Comparison of ENCODE assay signal across 21 cellular contexts in the genomic region with DNA sequence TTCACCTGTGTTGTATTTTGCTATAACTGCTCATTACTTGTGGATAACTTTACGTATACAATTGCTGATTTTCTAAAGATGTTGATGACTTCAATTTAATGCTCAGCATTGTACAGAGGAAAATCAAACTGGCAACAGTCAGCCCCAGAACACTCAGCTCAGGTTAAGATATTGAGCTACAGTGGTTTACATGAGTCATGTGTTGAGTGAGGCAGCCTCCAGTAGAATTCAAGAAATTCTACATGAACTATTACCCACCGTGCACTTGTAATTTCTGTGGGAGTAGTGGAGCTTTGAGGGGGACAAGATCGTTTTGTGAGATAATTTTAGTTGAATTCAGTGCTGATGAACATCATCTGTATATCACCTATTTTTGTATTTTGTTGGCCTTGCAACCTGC.
DNase-seq lines count a peak whose midpoint lies in the region; FAIRE-seq and TF ChIP-seq lines count a peak whose summit lies in the region.
"Had no signal": no experiment of that assay in that cellular context is flagged by ENCODE, and none has a peak within 500 bp of the region (broad histone marks: within the 10 kb centered on the region; RNA-seq: fewer than 3 reads in every experiment).

No MANE protein-coding gene starts in this region.

- H3K27me3 ChIP-seq in GM23248 (replicated peaks; ENCODE audit: insufficient read depth) (no peaks in the 10 kb centered on the region), rectal smooth muscle tissue (ENCODE audit: control insufficient read depth, insufficient read depth, low read length) (no peaks in the 10 kb centered on the region)
- H3K27me3 ChIP-seq: body of pancreas, pancreas had no signal

- no peak overlapping the region for H3K27ac Mint-ChIP-seq in activated T-helper 2 cell treated with anti-CD3 and anti-CD28 coated beads, Interferon-gamma antibody, Interleukin-2, Interleukin-4, amounts not matched to agents 10 μg/mL and 5 μg/mL and 100 μg/mL, durations not matched to agents 14 hours and 24 hours and 36 hours
- H3K27ac Mint-ChIP-seq: activated CD4-positive, alpha-beta T cell treated with anti-CD3 and anti-CD28 coated beads for 36 hours; activated naive CD4-positive, alpha-beta T cell treated with anti-CD3 and anti-CD28 coated beads, Interleukin-2, amount 50 U/mL, for 24 hours; activated T-cell treated with anti-CD3 and anti-CD28 coated beads, Interleukin-2, amount 50 U/mL, for 72 hours; CD8-positive, alpha-beta T cell; natural killer cell had no signal

- in situ Hi-C loops in GM23248 (cut with MboI): no loop called here

- no peak overlapping the region for H2AFZ ChIP-seq in GM23248

- 59 to 70% methylated on average over 3 of the region's 3 CpGs for WGBS in GM23248 (ENCODE audit: low coverage in 1 of 2, low lambda C conversion rate in 2 of 2, missing lambda C conversion rate in 2 of 2), 2 experiments

- H3F3A ChIP-seq in GM23248 (ENCODE audit: insufficient read depth): no peaks in the 10 kb centered on the region

- no peak overlapping the region for H3K4me3 Mint-ChIP-seq in activated T-helper 2 cell treated with anti-CD3 and anti-CD28 coated beads, Interferon-gamma antibody, Interleukin-2, Interleukin-4, amounts not matched to agents 10 μg/mL and 5 μg/mL and 100 μg/mL, durations not matched to agents 14 hours and 24 hours and 36 hours (ENCODE audit: low read depth)
- H3K4me3 Mint-ChIP-seq: activated CD4-positive, alpha-beta T cell treated with anti-CD3 and anti-CD28 coated beads for 36 hours; activated naive CD4-positive, alpha-beta T cell treated with anti-CD3 and anti-CD28 coated beads, Interleukin-2, amount 50 U/mL, for 24 hours; activated T-cell treated with anti-CD3 and anti-CD28 coated beads, Interleukin-2, amount 50 U/mL, for 72 hours; CD8-positive, alpha-beta T cell; natural killer cell had no signal

- no peaks in the 10 kb centered on the region for H3K36me3 ChIP-seq in GM23248 (ENCODE audit: low read depth)
- no peaks in the 10 kb centered on the region for H3K36me3 ChIP-seq in rectal smooth muscle tissue (ENCODE audit: control insufficient read depth, insufficient read depth, low read length)

- no peak overlapping the region for H3K9ac ChIP-seq in GM23248
- H3K9ac ChIP-seq in rectal smooth muscle tissue (ENCODE audit: low read length): no peak overlapping the region

- no peaks in the 10 kb centered on the region for H3K9me3 Mint-ChIP-seq in activated T-helper 2 cell treated with anti-CD3 and anti-CD28 coated beads, Interferon-gamma antibody, Interleukin-2, Interleukin-4, amounts not matched to agents 10 μg/mL and 5 μg/mL and 100 μg/mL, durations not matched to agents 14 hours and 24 hours and 36 hours
- H3K9me3 Mint-ChIP-seq: activated naive CD4-positive, alpha-beta T cell treated with anti-CD3 and anti-CD28 coated beads, Interleukin-2, amount 50 U/mL, for 24 hours; activated T-cell treated with anti-CD3 and anti-CD28 coated beads, Interleukin-2, amount 50 U/mL, for 72 hours; CD8-positive, alpha-beta T cell; natural killer cell had no signal

- H3K27ac ChIP-seq in GM23248 (no peak overlapping the region), rectal smooth muscle tissue (ENCODE audit: low read depth, low read length) (peak overlapping the region; percentile 69)

- FAIRE-seq in RCC 7860 (lab: Jason Lieb, UNC): peak; percentile 60
- FAIRE-seq: GM12878, pancreas, TTC549 had no signal

- no peak for TF ChIP-seq CTCF in fibroblast of mammary gland (conservative IDR thresholded peaks at IDR 0.05; ENCODE audit: control insufficient read depth, insufficient read depth, low read depth, low read length)

- H4K20me1 ChIP-seq in GM23248 (ENCODE audit: insufficient read depth): no peaks in the 10 kb centered on the region

- no peak overlapping the region for H3K4me2 ChIP-seq in GM23248 (ENCODE audit: unreplicated experiment)

- no peaks in the 10 kb centered on the region for H3K79me2 ChIP-seq in GM23248 (ENCODE audit: insufficient read depth)

- no peaks in the 10 kb centered on the region for H3K4me1 Mint-ChIP-seq in activated T-helper 2 cell treated with anti-CD3 and anti-CD28 coated beads, Interferon-gamma antibody, Interleukin-2, Interleukin-4, amounts not matched to agents 10 μg/mL and 5 μg/mL and 100 μg/mL, durations not matched to agents 14 hours and 24 hours and 36 hours (ENCODE audit: low read depth)
- H3K4me1 Mint-ChIP-seq: activated CD4-positive, alpha-beta T cell treated with anti-CD3 and anti-CD28 coated beads for 36 hours; activated naive CD4-positive, alpha-beta T cell treated with anti-CD3 and anti-CD28 coated beads, Interleukin-2, amount 50 U/mL, for 24 hours; natural killer cell had no signal

- intact Hi-C loops in activated T-helper 2 cell treated with anti-CD3 and anti-CD28 coated beads, Interferon-gamma antibody, Interleukin-2, Interleukin-4, amounts not matched to agents 10 μg/mL and 5 μg/mL and 100 μg/mL, durations not matched to agents 14 hours and 24 hours and 36 hours (cut with micrococcal nuclease): no loop called here

- no peaks in the 10 kb centered on the region for H3K9me2 ChIP-seq in GM23248 (ENCODE audit: insufficient read depth)

- DNase-seq in GM23248 (peak; percentile 53), RCC 7860 (ENCODE audit: low spot score) (peak; percentile 22), fibroblast of mammary gland (ENCODE audit: low read depth) (peak; percentile 54), mesenteric fat pad (ENCODE audit: low spot score) (no peak), COLO668 (lab: John Stamatoyannopoulos, UW; ENCODE audit: unreplicated experiment) (no peak)
- no peak for DNase-seq in activated T-helper 2 cell treated with anti-CD3 and anti-CD28 coated beads, Interferon-gamma antibody, Interleukin-2, Interleukin-4, amounts not matched to agents 10 μg/mL and 5 μg/mL and 100 μg/mL, durations not matched to agents 14 hours and 24 hours and 36 hours (ENCODE audit: low spot score)
- DNase-seq: activated CD4-positive, alpha-beta T cell treated with anti-CD3 and anti-CD28 coated beads for 36 hours; activated T-cell treated with anti-CD3 and anti-CD28 coated beads, Interleukin-2, amount 50 U/mL, for 72 hours; body of pancreas; CD8-positive, alpha-beta T cell; effector CD8-positive, alpha-beta T cell; natural killer cell; NCI-H1105; NCI-H2081; OCI-M1; pancreas; SIG-M5 had no signal

- H3K36me3 Mint-ChIP-seq in activated T-helper 2 cell treated with anti-CD3 and anti-CD28 coated beads, Interferon-gamma antibody, Interleukin-2, Interleukin-4, amounts not matched to agents 10 μg/mL and 5 μg/mL and 100 μg/mL, durations not matched to agents 14 hours and 24 hours and 36 hours (ENCODE audit: low read depth): no peaks in the 10 kb centered on the region
- H3K36me3 Mint-ChIP-seq: CD8-positive, alpha-beta T cell; natural killer cell had no signal

- H3K4me3 ChIP-seq in GM23248 (no peak overlapping the region), fibroblast of mammary gland (ENCODE audit: control insufficient read depth, low read depth, low read length) (no peak overlapping the region), rectal smooth muscle tissue (ENCODE audit: low read length) (no peak overlapping the region)
- H3K4me3 ChIP-seq: body of pancreas, GM12878, pancreas had no signal

- no peaks in the 10 kb centered on the region for H3K27me3 Mint-ChIP-seq in activated T-helper 2 cell treated with anti-CD3 and anti-CD28 coated beads, Interferon-gamma antibody, Interleukin-2, Interleukin-4, amounts not matched to agents 10 μg/mL and 5 μg/mL and 100 μg/mL, durations not matched to agents 14 hours and 24 hours and 36 hours (ENCODE audit: low read depth)
- H3K27me3 Mint-ChIP-seq: activated naive CD4-positive, alpha-beta T cell treated with anti-CD3 and anti-CD28 coated beads, Interleukin-2, amount 50 U/mL, for 24 hours had no signal

- H3K9me3 ChIP-seq in GM23248 (ENCODE audit: low read depth): no peaks in the 10 kb centered on the region
- H3K9me3 ChIP-seq: body of pancreas, pancreas had no signal

- H3K4me1 ChIP-seq in GM23248 (ENCODE audit: insufficient read depth) (no peaks in the 10 kb centered on the region), rectal smooth muscle tissue (ENCODE audit: control insufficient read depth, insufficient read depth, low read length) (peaks cover 10% of the 10 kb centered on the region)

Comparison
In these comparisons a context has a peak if more than half of its experiments do, and no peak if none do; other contexts are left out.
1. DNase-seq: peak in GM23248 (single experiment), RCC 7860 (single experiment) and fibroblast of mammary gland (single experiment); none in mesenteric fat pad (single experiment), COLO668 (single experiment) and activated T-helper 2 cell treated with anti-CD3 and anti-CD28 coated beads, Interferon-gamma antibody, Interleukin-2, Interleukin-4, amounts not matched to agents 10 μg/mL and 5 μg/mL and 100 μg/mL, durations not matched to agents 14 hours and 24 hours and 36 hours (single experiment).